1 cellular context compared by ENCODE assay signal in the genomic region with DNA sequence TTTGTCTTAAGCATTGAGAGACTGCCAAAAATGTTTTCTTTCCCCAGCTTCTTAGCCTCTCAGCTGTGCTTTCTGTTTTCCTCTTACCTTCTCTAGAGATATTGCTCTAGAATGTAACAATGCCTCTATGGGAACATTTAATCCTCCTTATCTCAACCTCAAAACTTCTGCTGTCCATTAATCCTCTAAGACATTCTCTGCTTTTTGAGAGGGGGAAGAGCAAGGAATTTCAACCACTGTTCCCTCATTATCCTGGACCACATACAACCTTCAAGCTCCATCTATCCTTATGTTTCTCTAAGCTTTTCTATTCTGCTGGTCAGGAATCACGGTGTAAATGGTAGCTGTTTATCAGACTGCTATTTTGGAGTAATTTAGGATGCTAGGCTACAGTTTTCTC.
TF ChIP-seq lines count a peak whose summit lies in the region.

No MANE protein-coding gene starts in this region.

TF ChIP-seq in H1, 55 proteins besides CTCF, POLR2A, EP300 and RAD21 (continued from another document):
- TF ChIP-seq, protein P1, sequence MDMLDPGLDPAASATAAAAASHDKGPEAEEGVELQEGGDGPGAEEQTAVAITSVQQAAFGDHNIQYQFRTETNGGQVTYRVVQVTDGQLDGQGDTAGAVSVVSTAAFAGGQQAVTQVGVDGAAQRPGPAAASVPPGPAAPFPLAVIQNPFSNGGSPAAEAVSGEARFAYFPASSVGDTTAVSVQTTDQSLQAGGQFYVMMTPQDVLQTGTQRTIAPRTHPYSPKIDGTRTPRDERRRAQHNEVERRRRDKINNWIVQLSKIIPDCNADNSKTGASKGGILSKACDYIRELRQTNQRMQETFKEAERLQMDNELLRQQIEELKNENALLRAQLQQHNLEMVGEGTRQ (IDR thresholded peaks at IDR 0.05; ENCODE audit: low read length): no peak
- TF ChIP-seq SRF (IDR thresholded peaks at IDR 0.05; ENCODE audit: low read depth, low read length): no peak
- TF ChIP-seq TEAD4 (IDR thresholded peaks at IDR 0.05; ENCODE audit: low read depth, low read length): no peak
